Comparison of ENCODE assay signal across 9 cellular contexts in genomic region chr1:40392206-40392605, GRCh38. TPM values are rescaled to one million over a fixed set of nuclear protein-coding genes. Genes with fewer than 3 reads are reported as not detected.
DNase-seq lines count a peak whose midpoint lies in the region; ATAC-seq and TF ChIP-seq lines count a peak whose summit lies in the region.
"Had no signal": no experiment of that assay in that cellular context is flagged by ENCODE, and none has a peak within 500 bp of the region (broad histone marks: within the 10 kb centered on the region; RNA-seq: fewer than 3 reads in every experiment).

No MANE protein-coding gene starts in this region.

- in situ Hi-C loops in SK-MEL-5 (cut with HindIII; ENCODE audit: low pct_unique_long_range_greater_than_20kb, low sequenced_read_pairs), result no loop called here

- peak; percentile 40 for DNase-seq in NCI-H2029 (lab: John Stamatoyannopoulos, UW)
- no peak for DNase-seq in NCI-H2029 treated with DMSO at 0.1 percent for 48 hours (lab: John Stamatoyannopoulos, UW)
- peak; percentile 67 for DNase-seq in SK-MEL-5 (ENCODE audit: low read depth, low spot score)
- peak; percentile 77 for DNase-seq in fibroblast of the aortic adventitia (ENCODE audit: low read depth)
- DNase-seq in stimulated activated effector memory CD8-positive, alpha-beta T cell treated with anti-CD3 and anti-CD28 coated beads, Interleukin-12 subunit alpha, Interleukin-12 subunit beta, amount 100 ng/mL, for 72 hours (ENCODE audit: low spot score in 2 of 2), result no peak
- DNase-seq in aorta, result no peak
- no peak for DNase-seq in amniotic stem cell (lab: John Stamatoyannopoulos, UW)
- DNase-seq: NCI-H446 treated with DMSO at 0.1 percent for 48 hours had no signal

- no peaks in the 10 kb centered on the region for H3K27me3 ChIP-seq in aorta (ENCODE audit: control insufficient read depth in 1 of 2, insufficient read depth in 2 of 2, low read length in 1 of 2)

- TF ChIP-seq CTCF in fibroblast of the aortic adventitia (IDR thresholded peaks at IDR 0.05; ENCODE audit: insufficient read depth, low read length), result no peak

- H3K36me3 Mint-ChIP-seq in stimulated activated effector memory CD8-positive, alpha-beta T cell treated with anti-CD3 and anti-CD28 coated beads, Interleukin-12 subunit alpha, Interleukin-12 subunit beta, amount 100 ng/mL, for 72 hours, result peaks cover 94% of the 10 kb centered on the region

- H3K36me3 ChIP-seq in aorta (ENCODE audit: control insufficient read depth in 1 of 2, insufficient read depth in 2 of 2, low read length in 1 of 2), result peaks cover 0 to 2% of the 10 kb centered on the region in 2 donors

- no peak overlapping the region for H3K4me3 Mint-ChIP-seq in stimulated activated effector memory CD8-positive, alpha-beta T cell treated with anti-CD3 and anti-CD28 coated beads, Interleukin-12 subunit alpha, Interleukin-12 subunit beta, amount 100 ng/mL, for 72 hours

- intact Hi-C loops in aorta (cut with DNase I), result loop anchor here in 1 of 2 donors (10.0 kb wide), 1 partner anchor 307 kb away; no protein-coding TSS in a partner anchor

- no peaks in the 10 kb centered on the region for H3K9me3 ChIP-seq in aorta (ENCODE audit: control insufficient read depth, low read length)

- peaks cover 3 to 6% of the 10 kb centered on the region in 2 donors for H3K4me1 ChIP-seq in aorta (ENCODE audit: control insufficient read depth in 1 of 2, insufficient read depth in 2 of 2, low read length in 2 of 2)

- peaks cover 66% of the 10 kb centered on the region for H3K4me1 Mint-ChIP-seq in stimulated activated effector memory CD8-positive, alpha-beta T cell treated with anti-CD3 and anti-CD28 coated beads, Interleukin-12 subunit alpha, Interleukin-12 subunit beta, amount 100 ng/mL, for 72 hours

- 83 to 85% methylated on average over 3 of the region's 3 CpGs for WGBS in aorta, 2 donors

- H3K9me3 Mint-ChIP-seq in stimulated activated effector memory CD8-positive, alpha-beta T cell treated with anti-CD3 and anti-CD28 coated beads, Interleukin-12 subunit alpha, Interleukin-12 subunit beta, amount 100 ng/mL, for 72 hours, result no peaks in the 10 kb centered on the region

- H3K27ac Mint-ChIP-seq in stimulated activated effector memory CD8-positive, alpha-beta T cell treated with anti-CD3 and anti-CD28 coated beads, Interleukin-12 subunit alpha, Interleukin-12 subunit beta, amount 100 ng/mL, for 72 hours, result peak overlapping the region; percentile 97

- H3K27ac ChIP-seq in aorta (ENCODE audit: low read depth in 1 of 2, low read length in 2 of 2), result no peak overlapping the region

- ATAC-seq in stimulated activated effector memory CD8-positive, alpha-beta T cell treated with anti-CD3 and anti-CD28 coated beads, Interleukin-12 subunit alpha, Interleukin-12 subunit beta, amount 100 ng/mL, for 72 hours, result no peak
- ATAC-seq in HG03439 (IDR thresholded peaks at IDR 0.05; ENCODE audit: unreplicated experiment), result no peak
- no peak for ATAC-seq in aorta (ENCODE audit: low FRiP score)

- H3K4me3 ChIP-seq in fibroblast of the aortic adventitia (ENCODE audit: low read depth, low read length) (no peak overlapping the region), aorta (ENCODE audit: low read length in 2 of 2) (no peak overlapping the region)

RNA-seq across cellular contexts. Expression of gene SMAP2, which starts 18.7 kb away (rescaled TPM):
- 20.5 and 21.1 TPM in 2 replicates for total RNA-seq in SK-MEL-5 (2014; rRNA removed; shearing (Covaris generic))
- 31.1 and 40.8 TPM in 2 replicates for polyA plus RNA-seq in SK-MEL-5 (2015; cell fraction: cytosol; rRNA removed)
- polyA plus RNA-seq in SK-MEL-5 (2015; cell fraction: nucleus; rRNA removed), result 23.2 and 38.4 TPM in 2 replicates
- total RNA-seq in fibroblast of the aortic adventitia (ENCODE audit: low replicate concordance) (5.4 and 27.4 TPM in 2 replicates), aorta (10 to 100 TPM; 36.9 to 42.2 TPM)
- polyA plus RNA-seq in aorta, result 10 to 100 TPM; 10.4 to 33.3 TPM

RNA-seq across cellular contexts. Expression of gene ZFP69B, which starts 58.1 kb away (rescaled TPM):
- 3.3 and 3.4 TPM in 2 replicates for total RNA-seq in SK-MEL-5 (2014; rRNA removed; shearing (Covaris generic))
- polyA plus RNA-seq in SK-MEL-5 (2015; cell fraction: cytosol; rRNA removed), result 1.6 and 2.0 TPM in 2 replicates
- polyA plus RNA-seq in SK-MEL-5 (2015; cell fraction: nucleus; rRNA removed), result 2.0 and 2.8 TPM in 2 replicates
- 6.1 and 8.5 TPM in 2 replicates for total RNA-seq in fibroblast of the aortic adventitia (ENCODE audit: low replicate concordance)
- 1 to 10 TPM; 2.2 to 2.4 TPM for total RNA-seq in aorta
- polyA plus RNA-seq in aorta, result 1 to 10 TPM in 1 of 2 donors, under 1 TPM in 1; 0.54 to 2.0 TPM

Comparison
In these comparisons a context has a peak if more than half of its experiments do, and no peak if none do; other contexts are left out.
1. DNase-seq: peak in NCI-H2029 (single experiment), SK-MEL-5 (single experiment) and fibroblast of the aortic adventitia (single experiment); none in NCI-H2029 treated with DMSO at 0.1 percent for 48 hours (single experiment), stimulated activated effector memory CD8-positive, alpha-beta T cell treated with anti-CD3 and anti-CD28 coated beads, Interleukin-12 subunit alpha, Interleukin-12 subunit beta, amount 100 ng/mL, for 72 hours (0 of 2), aorta (0 of 2) and amniotic stem cell (single experiment).